20 cellular contexts compared by ENCODE assay signal in genomic region chr7:157983442-157984137, GRCh38.
"Had no signal": no experiment of that assay in that cellular context is flagged by ENCODE, and none has a peak within 500 bp of the region (broad histone marks: within the 10 kb centered on the region; RNA-seq: fewer than 3 reads in every experiment).

No MANE protein-coding gene starts in this region.

- ATAC-seq: activated CD8-positive, alpha-beta memory T cell treated with anti-CD3 and anti-CD28 coated beads, Interleukin-2, amount 10 ng/mL, durations not matched to agents 7 days and 5 days; activated naive CD8-positive, alpha-beta T cell treated with anti-CD3 and anti-CD28 coated beads, Interleukin-2, amount 50 U/mL, for 24 hours; activated T-helper 17 cell treated with anti-CD3 and anti-CD28 coated beads, Interleukin-2, amount 50 U/mL, for 72 hours; effector memory CD8-positive, alpha-beta T cell; left cardiac atrium; natural killer cell treated with Interleukin-12 subunit alpha and Interleukin-12 subunit beta and Interleukin-15 and Interleukin-18, amount 100 ng/mL, for 72 hours had no signal

- H3K27ac Mint-ChIP-seq: activated CD4-positive, alpha-beta memory T cell treated with anti-CD3 and anti-CD28 coated beads, Interleukin-2, amount 10 ng/mL, durations not matched to agents 7 days and 5 days; activated CD8-positive, alpha-beta memory T cell treated with anti-CD3 and anti-CD28 coated beads, Interleukin-2, amount 10 ng/mL, durations not matched to agents 7 days and 5 days; activated naive CD4-positive, alpha-beta T cell treated with anti-CD3 and anti-CD28 coated beads, Interleukin-2, amount 10 ng/mL, durations not matched to agents 7 days and 5 days; activated naive CD8-positive, alpha-beta T cell treated with anti-CD3 and anti-CD28 coated beads, Interleukin-2, amount 50 U/mL, for 24 hours; activated T-helper 17 cell treated with anti-CD3 and anti-CD28 coated beads, Interleukin-2, amount 50 U/mL, for 72 hours; effector memory CD8-positive, alpha-beta T cell; mesothelial cell of epicardium; natural killer cell treated with Interleukin-12 subunit alpha and Interleukin-12 subunit beta and Interleukin-15 and Interleukin-18, amount 100 ng/mL, for 72 hours; progenitor cell of endocrine pancreas; stimulated activated naive CD8-positive, alpha-beta T cell treated with anti-CD3 and anti-CD28 coated beads, Interleukin-15, Interleukin-2, amounts not matched to agents 100 ng/mL and 50 ng/mL, for 24 hours had no signal

- H3K27me3 Mint-ChIP-seq: activated CD4-positive, alpha-beta memory T cell treated with anti-CD3 and anti-CD28 coated beads, Interleukin-2, amount 10 ng/mL, durations not matched to agents 7 days and 5 days; activated CD8-positive, alpha-beta memory T cell treated with anti-CD3 and anti-CD28 coated beads, Interleukin-2, amount 10 ng/mL, durations not matched to agents 7 days and 5 days; activated naive CD4-positive, alpha-beta T cell treated with anti-CD3 and anti-CD28 coated beads, Interleukin-2, amount 10 ng/mL, durations not matched to agents 7 days and 5 days; activated naive CD8-positive, alpha-beta T cell treated with anti-CD3 and anti-CD28 coated beads, Interleukin-2, amount 50 U/mL, for 24 hours; natural killer cell treated with Interleukin-12 subunit alpha and Interleukin-12 subunit beta and Interleukin-15 and Interleukin-18, amount 100 ng/mL, for 72 hours; stimulated activated naive CD8-positive, alpha-beta T cell treated with anti-CD3 and anti-CD28 coated beads, Interleukin-15, Interleukin-2, amounts not matched to agents 100 ng/mL and 50 ng/mL, for 24 hours had no signal

- DNase-seq: activated CD4-positive, alpha-beta memory T cell treated with anti-CD3 and anti-CD28 coated beads, Interleukin-2, amount 10 ng/mL, durations not matched to agents 7 days and 5 days; activated CD4-positive, alpha-beta T cell treated with anti-CD3 and anti-CD28 coated beads for 48 hours; activated CD4-positive, CD25-positive, alpha-beta regulatory T cell; activated CD8-positive, alpha-beta memory T cell treated with anti-CD3 and anti-CD28 coated beads, Interleukin-2, amount 10 ng/mL, durations not matched to agents 7 days and 5 days; activated naive CD4-positive, alpha-beta T cell treated with anti-CD3 and anti-CD28 coated beads, Interleukin-2, amount 10 ng/mL, durations not matched to agents 7 days and 5 days; activated naive CD8-positive, alpha-beta T cell treated with anti-CD3 and anti-CD28 coated beads, Interleukin-2, amount 50 U/mL, for 24 hours; anterior cingulate cortex; effector memory CD8-positive, alpha-beta T cell; left cardiac atrium; occipital lobe; T1000 had no signal

- H3K4me3 ChIP-seq: lung, tibial nerve, vagina had no signal

- H3K36me3 ChIP-seq: tibial nerve, vagina had no signal

- H3K36me3 Mint-ChIP-seq: activated CD8-positive, alpha-beta memory T cell treated with anti-CD3 and anti-CD28 coated beads, Interleukin-2, amount 10 ng/mL, durations not matched to agents 7 days and 5 days; activated naive CD4-positive, alpha-beta T cell treated with anti-CD3 and anti-CD28 coated beads, Interleukin-2, amount 10 ng/mL, durations not matched to agents 7 days and 5 days; brain; mesothelial cell of epicardium; natural killer cell treated with Interleukin-12 subunit alpha and Interleukin-12 subunit beta and Interleukin-15 and Interleukin-18, amount 100 ng/mL, for 72 hours had no signal

- H3K27me3 ChIP-seq: tibial nerve, vagina had no signal

- H3K4me1 Mint-ChIP-seq: activated CD4-positive, alpha-beta memory T cell treated with anti-CD3 and anti-CD28 coated beads, Interleukin-2, amount 10 ng/mL, durations not matched to agents 7 days and 5 days; activated CD8-positive, alpha-beta memory T cell treated with anti-CD3 and anti-CD28 coated beads, Interleukin-2, amount 10 ng/mL, durations not matched to agents 7 days and 5 days; activated naive CD4-positive, alpha-beta T cell treated with anti-CD3 and anti-CD28 coated beads, Interleukin-2, amount 10 ng/mL, durations not matched to agents 7 days and 5 days; activated naive CD8-positive, alpha-beta T cell treated with anti-CD3 and anti-CD28 coated beads, Interleukin-2, amount 50 U/mL, for 24 hours; activated T-helper 17 cell treated with anti-CD3 and anti-CD28 coated beads, Interleukin-2, amount 50 U/mL, for 72 hours; mesothelial cell of epicardium had no signal

- H3K9me3 ChIP-seq: tibial nerve, vagina had no signal

- H3K27ac ChIP-seq: tibial nerve, vagina had no signal

- H3K4me3 Mint-ChIP-seq: activated CD4-positive, alpha-beta memory T cell treated with anti-CD3 and anti-CD28 coated beads, Interleukin-2, amount 10 ng/mL, durations not matched to agents 7 days and 5 days; activated CD8-positive, alpha-beta memory T cell treated with anti-CD3 and anti-CD28 coated beads, Interleukin-2, amount 10 ng/mL, durations not matched to agents 7 days and 5 days; activated naive CD4-positive, alpha-beta T cell treated with anti-CD3 and anti-CD28 coated beads, Interleukin-2, amount 10 ng/mL, durations not matched to agents 7 days and 5 days; activated naive CD8-positive, alpha-beta T cell treated with anti-CD3 and anti-CD28 coated beads, Interleukin-2, amount 50 U/mL, for 24 hours; activated T-helper 17 cell treated with anti-CD3 and anti-CD28 coated beads, Interleukin-2, amount 50 U/mL, for 72 hours; brain; effector memory CD8-positive, alpha-beta T cell; mesothelial cell of epicardium; natural killer cell treated with Interleukin-12 subunit alpha and Interleukin-12 subunit beta and Interleukin-15 and Interleukin-18, amount 100 ng/mL, for 72 hours; stimulated activated naive CD8-positive, alpha-beta T cell treated with anti-CD3 and anti-CD28 coated beads, Interleukin-15, Interleukin-2, amounts not matched to agents 100 ng/mL and 50 ng/mL, for 24 hours had no signal

- H3K9me3 Mint-ChIP-seq: activated naive CD8-positive, alpha-beta T cell treated with anti-CD3 and anti-CD28 coated beads, Interleukin-2, amount 50 U/mL, for 24 hours; activated T-helper 17 cell treated with anti-CD3 and anti-CD28 coated beads, Interleukin-2, amount 50 U/mL, for 72 hours; mesothelial cell of epicardium; natural killer cell treated with Interleukin-12 subunit alpha and Interleukin-12 subunit beta and Interleukin-15 and Interleukin-18, amount 100 ng/mL, for 72 hours; stimulated activated naive CD8-positive, alpha-beta T cell treated with anti-CD3 and anti-CD28 coated beads, Interleukin-15, Interleukin-2, amounts not matched to agents 100 ng/mL and 50 ng/mL, for 24 hours had no signal

- H3K4me1 ChIP-seq: tibial nerve, vagina had no signal
